Comparison of ENCODE assay signal across 1 cellular context in genomic region chr14:77642407-77642806, GRCh38.
TF ChIP-seq lines count a peak whose summit lies in the region.

No MANE protein-coding gene starts in this region.

TF ChIP-seq in GM12878, 131 proteins besides CTCF, POLR2A, EP300 and RAD21:
- TF ChIP-seq, protein P1, sequence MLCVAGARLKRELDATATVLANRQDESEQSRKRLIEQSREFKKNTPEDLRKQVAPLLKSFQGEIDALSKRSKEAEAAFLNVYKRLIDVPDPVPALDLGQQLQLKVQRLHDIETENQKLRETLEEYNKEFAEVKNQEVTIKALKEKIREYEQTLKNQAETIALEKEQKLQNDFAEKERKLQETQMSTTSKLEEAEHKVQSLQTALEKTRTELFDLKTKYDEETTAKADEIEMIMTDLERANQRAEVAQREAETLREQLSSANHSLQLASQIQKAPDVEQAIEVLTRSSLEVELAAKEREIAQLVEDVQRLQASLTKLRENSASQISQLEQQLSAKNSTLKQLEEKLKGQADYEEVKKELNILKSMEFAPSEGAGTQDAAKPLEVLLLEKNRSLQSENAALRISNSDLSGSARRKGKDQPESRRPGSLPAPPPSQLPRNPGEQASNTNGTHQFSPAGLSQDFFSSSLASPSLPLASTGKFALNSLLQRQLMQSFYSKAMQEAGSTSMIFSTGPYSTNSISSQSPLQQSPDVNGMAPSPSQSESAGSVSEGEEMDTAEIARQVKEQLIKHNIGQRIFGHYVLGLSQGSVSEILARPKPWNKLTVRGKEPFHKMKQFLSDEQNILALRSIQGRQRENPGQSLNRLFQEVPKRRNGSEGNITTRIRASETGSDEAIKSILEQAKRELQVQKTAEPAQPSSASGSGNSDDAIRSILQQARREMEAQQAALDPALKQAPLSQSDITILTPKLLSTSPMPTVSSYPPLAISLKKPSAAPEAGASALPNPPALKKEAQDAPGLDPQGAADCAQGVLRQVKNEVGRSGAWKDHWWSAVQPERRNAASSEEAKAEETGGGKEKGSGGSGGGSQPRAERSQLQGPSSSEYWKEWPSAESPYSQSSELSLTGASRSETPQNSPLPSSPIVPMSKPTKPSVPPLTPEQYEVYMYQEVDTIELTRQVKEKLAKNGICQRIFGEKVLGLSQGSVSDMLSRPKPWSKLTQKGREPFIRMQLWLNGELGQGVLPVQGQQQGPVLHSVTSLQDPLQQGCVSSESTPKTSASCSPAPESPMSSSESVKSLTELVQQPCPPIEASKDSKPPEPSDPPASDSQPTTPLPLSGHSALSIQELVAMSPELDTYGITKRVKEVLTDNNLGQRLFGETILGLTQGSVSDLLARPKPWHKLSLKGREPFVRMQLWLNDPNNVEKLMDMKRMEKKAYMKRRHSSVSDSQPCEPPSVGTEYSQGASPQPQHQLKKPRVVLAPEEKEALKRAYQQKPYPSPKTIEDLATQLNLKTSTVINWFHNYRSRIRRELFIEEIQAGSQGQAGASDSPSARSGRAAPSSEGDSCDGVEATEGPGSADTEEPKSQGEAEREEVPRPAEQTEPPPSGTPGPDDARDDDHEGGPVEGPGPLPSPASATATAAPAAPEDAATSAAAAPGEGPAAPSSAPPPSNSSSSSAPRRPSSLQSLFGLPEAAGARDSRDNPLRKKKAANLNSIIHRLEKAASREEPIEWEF (IDR thresholded peaks at IDR 0.05; ENCODE audit: insufficient replicate concordance, low read depth, low read length): no peak
- no peak for TF ChIP-seq BMI1 (IDR thresholded peaks at IDR 0.05; ENCODE audit: borderline replicate concordance)
- TF ChIP-seq ZSCAN29 (IDR thresholded peaks at IDR 0.05): no peak
- no peak for TF ChIP-seq HDAC6 (IDR thresholded peaks at IDR 0.05; ENCODE audit: unreplicated experiment)
- TF ChIP-seq ZBTB40 (IDR thresholded peaks at IDR 0.05; ENCODE audit: borderline replicate concordance): no peak
- no peak for TF ChIP-seq CHD4 (IDR thresholded peaks at IDR 0.05)
- no peak for TF ChIP-seq SPI1 (IDR thresholded peaks at IDR 0.05; ENCODE audit: borderline replicate concordance, insufficient read depth, low read depth, low read length)
- no peak for TF ChIP-seq MYB (IDR thresholded peaks at IDR 0.05; ENCODE audit: borderline replicate concordance, low read depth, low read length)
- TF ChIP-seq NR2F1 (conservative IDR thresholded peaks at IDR 0.05): no peak
- no peak for TF ChIP-seq HDAC2 (IDR thresholded peaks at IDR 0.05)
- TF ChIP-seq FOXK2 (IDR thresholded peaks at IDR 0.05): no peak
- TF ChIP-seq JUNB (IDR thresholded peaks at IDR 0.05): no peak
- no peak for TF ChIP-seq SUZ12 (IDR thresholded peaks at IDR 0.05; ENCODE audit: unreplicated experiment)
- TF ChIP-seq BHLHE40 (IDR thresholded peaks at IDR 0.05; ENCODE audit: borderline replicate concordance in 1 of 2, low read depth in 2 of 2, low read length in 1 of 2): no peak
- TF ChIP-seq ZNF217 (IDR thresholded peaks at IDR 0.05): no peak
- TF ChIP-seq PAX8 (IDR thresholded peaks at IDR 0.05): no peak
